ENCODE assay signal across 8 cellular contexts in genomic region chr2:26469092-26469710, GRCh38. TPM values are rescaled to one million over a fixed set of nuclear protein-coding genes. Genes with fewer than 3 reads are reported as not detected.
DNase-seq lines count a peak whose midpoint lies in the region; ATAC-seq, FAIRE-seq and TF ChIP-seq lines count a peak whose summit lies in the region.

No MANE protein-coding gene starts in this region.

- H3K27me3 ChIP-seq in psoas muscle (ENCODE audit: insufficient read depth in 3 of 3, low read length in 2 of 3): no peaks in the 10 kb centered on the region

- DNase-seq in GM12865 (ENCODE audit: low read depth): peak; percentile 84
- peak; percentile 42 for DNase-seq in NCI-H2227 (lab: John Stamatoyannopoulos, UW; ENCODE audit: unreplicated experiment)
- DNase-seq in activated CD4-positive, alpha-beta T cell treated with anti-CD3 and anti-CD28 coated beads, Interleukin-2, amount 50 U/mL, for 48 hours: peak; percentile 79 to 83
- DNase-seq in fibroblast of gingiva (ENCODE audit: low read depth): peak; percentile 34
- peak in 1 of 2 donors; percentile 52 for DNase-seq in psoas muscle
- no peak for DNase-seq in NCI-H1092 treated with DMSO at 0.1 percent for 48 hours (lab: John Stamatoyannopoulos, UW)

- no peaks in the 10 kb centered on the region for H3K4me1 ChIP-seq in psoas muscle

- H3K9me3 ChIP-seq in psoas muscle: peaks cover 8% of the 10 kb centered on the region

- H3K4me3 ChIP-seq in GM12865 (ENCODE audit: low read depth, low read length): no peak overlapping the region
- H3K4me3 ChIP-seq in psoas muscle: no peak overlapping the region

- TF ChIP-seq CTCF in GM12865 (IDR thresholded peaks at IDR 0.05; ENCODE audit: insufficient read depth, low read depth, low read length, missing control alignments) (peak; percentile 71), psoas muscle (IDR thresholded peaks at IDR 0.05) (peak; percentile 44)

- no peaks in the 10 kb centered on the region for H3K36me3 ChIP-seq in psoas muscle (ENCODE audit: insufficient read depth in 1 of 2, low read depth in 1 of 2)

- peak; percentile 43 for FAIRE-seq in A204.1 (lab: Jason Lieb, UNC)

- 37 to 40% (median 39%) methylated on average over 5 of the region's 5 CpGs for WGBS in psoas muscle, 3 donors

- no peak for ATAC-seq in psoas muscle
- no peak for ATAC-seq in GM19328 (IDR thresholded peaks at IDR 0.05; ENCODE audit: unreplicated experiment)

- no peak overlapping the region for H3K27ac ChIP-seq in psoas muscle

- intact Hi-C loops in psoas muscle (cut with DNase I): loop anchor here (5.0 to 10.0 kb wide), 2 partner anchors 114 to 237 kb away; no protein-coding TSS in a partner anchor

RNA-seq across cellular contexts. Expression of gene OTOF, which starts 8.7 kb away (rescaled TPM):
- 1 to 10 TPM in 2 of 4 donors, under 1 TPM in 2; 0.34 to 2.2 (median 1.1) TPM for total RNA-seq in psoas muscle
- under 1 TPM; 0.14 to 0.16 (median 0.14) TPM for polyA plus RNA-seq in psoas muscle
